1 cellular context compared by ENCODE assay signal in the genomic region with DNA sequence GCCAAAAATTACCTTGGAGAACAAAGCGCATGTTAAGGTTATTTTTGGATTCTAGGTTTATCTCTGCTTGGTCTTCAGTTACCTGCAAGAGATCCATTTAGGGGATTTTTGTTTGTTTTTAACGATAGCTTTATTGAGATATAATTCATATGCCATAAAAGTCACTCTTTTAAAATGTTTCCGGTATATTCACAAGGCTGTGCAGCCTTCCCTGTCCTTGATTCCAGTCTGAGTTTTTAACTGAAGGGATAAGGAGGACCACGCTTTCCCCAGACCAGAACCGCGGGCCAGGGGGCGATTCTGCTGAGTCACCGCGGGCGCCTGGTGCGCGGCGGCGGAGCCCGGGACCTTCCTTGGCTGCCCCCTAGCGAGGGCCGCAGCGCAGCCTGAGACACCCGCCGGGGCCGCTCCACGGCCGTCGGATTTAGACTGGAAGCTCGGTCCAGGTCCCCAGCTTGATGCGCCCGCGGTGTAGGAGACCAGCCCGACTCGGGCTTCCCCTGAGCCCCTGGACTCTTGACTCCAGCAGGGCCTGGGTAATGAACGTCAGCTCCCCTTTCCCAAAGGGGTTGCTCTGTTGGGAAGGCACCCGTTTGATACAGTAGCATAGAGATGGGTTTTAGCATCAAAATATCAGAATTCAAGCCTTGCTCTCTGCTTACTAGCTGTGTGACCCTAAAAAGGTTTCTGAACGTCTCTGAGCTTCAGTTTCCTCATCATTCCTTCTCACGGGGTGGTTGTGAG.
TF ChIP-seq lines count a peak whose summit lies in the region.

No MANE protein-coding gene starts in this region.

TF ChIP-seq in K562, 482 proteins besides CTCF, POLR2A, EP300 and RAD21 (continued from another document and continues in another):
- no peak for TF ChIP-seq ZNF644 (tag; IDR thresholded peaks at IDR 0.05; ENCODE audit: low read depth)
- peak; percentile 59; the same call in 1 of the 2 replicates for TF ChIP-seq SMARCA4 (IDR thresholded peaks at IDR 0.05)
- TF ChIP-seq, protein P1, sequence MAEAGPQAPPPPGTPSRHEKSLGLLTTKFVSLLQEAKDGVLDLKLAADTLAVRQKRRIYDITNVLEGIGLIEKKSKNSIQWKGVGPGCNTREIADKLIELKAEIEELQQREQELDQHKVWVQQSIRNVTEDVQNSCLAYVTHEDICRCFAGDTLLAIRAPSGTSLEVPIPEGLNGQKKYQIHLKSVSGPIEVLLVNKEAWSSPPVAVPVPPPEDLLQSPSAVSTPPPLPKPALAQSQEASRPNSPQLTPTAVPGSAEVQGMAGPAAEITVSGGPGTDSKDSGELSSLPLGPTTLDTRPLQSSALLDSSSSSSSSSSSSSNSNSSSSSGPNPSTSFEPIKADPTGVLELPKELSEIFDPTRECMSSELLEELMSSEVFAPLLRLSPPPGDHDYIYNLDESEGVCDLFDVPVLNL (CRISPR knock-in tag; IDR thresholded peaks at IDR 0.05; ENCODE audit: low read depth), result no peak
- TF ChIP-seq GABPA (tag; conservative IDR thresholded peaks at IDR 0.05; ENCODE audit: low read depth), result no peak; the same call in 1 of the 2 replicates
- TF ChIP-seq SREBF1 (IDR thresholded peaks at IDR 0.05; ENCODE audit: borderline replicate concordance, low read depth, low read length), result no peak
- TF ChIP-seq, protein P2, sequence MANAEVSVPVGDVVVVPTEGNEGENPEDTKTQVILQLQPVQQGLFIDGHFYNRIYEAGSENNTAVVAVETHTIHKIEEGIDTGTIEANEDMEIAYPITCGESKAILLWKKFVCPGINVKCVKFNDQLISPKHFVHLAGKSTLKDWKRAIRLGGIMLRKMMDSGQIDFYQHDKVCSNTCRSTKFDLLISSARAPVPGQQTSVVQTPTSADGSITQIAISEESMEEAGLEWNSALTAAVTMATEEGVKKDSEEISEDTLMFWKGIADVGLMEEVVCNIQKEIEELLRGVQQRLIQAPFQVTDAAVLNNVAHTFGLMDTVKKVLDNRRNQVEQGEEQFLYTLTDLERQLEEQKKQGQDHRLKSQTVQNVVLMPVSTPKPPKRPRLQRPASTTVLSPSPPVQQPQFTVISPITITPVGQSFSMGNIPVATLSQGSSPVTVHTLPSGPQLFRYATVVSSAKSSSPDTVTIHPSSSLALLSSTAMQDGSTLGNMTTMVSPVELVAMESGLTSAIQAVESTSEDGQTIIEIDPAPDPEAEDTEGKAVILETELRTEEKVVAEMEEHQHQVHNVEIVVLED (CRISPR knock-in tag; IDR thresholded peaks at IDR 0.05), result no peak
- TF ChIP-seq FOXK1 (CRISPR knock-in tag; IDR thresholded peaks at IDR 0.05; ENCODE audit: borderline replicate concordance), result no peak
- no peak for TF ChIP-seq DDX20 (tag; IDR thresholded peaks at IDR 0.05; ENCODE audit: low read depth)
- no peak for TF ChIP-seq ATF7 (IDR thresholded peaks at IDR 0.05)
- TF ChIP-seq NONO (IDR thresholded peaks at IDR 0.05; ENCODE audit: low read depth in 2 of 2, low read length in 1 of 2), result no peak
- peak; percentile 6; the same call in 1 of the 2 replicates for TF ChIP-seq HDAC2 (IDR thresholded peaks at IDR 0.05)
- TF ChIP-seq, protein P3, sequence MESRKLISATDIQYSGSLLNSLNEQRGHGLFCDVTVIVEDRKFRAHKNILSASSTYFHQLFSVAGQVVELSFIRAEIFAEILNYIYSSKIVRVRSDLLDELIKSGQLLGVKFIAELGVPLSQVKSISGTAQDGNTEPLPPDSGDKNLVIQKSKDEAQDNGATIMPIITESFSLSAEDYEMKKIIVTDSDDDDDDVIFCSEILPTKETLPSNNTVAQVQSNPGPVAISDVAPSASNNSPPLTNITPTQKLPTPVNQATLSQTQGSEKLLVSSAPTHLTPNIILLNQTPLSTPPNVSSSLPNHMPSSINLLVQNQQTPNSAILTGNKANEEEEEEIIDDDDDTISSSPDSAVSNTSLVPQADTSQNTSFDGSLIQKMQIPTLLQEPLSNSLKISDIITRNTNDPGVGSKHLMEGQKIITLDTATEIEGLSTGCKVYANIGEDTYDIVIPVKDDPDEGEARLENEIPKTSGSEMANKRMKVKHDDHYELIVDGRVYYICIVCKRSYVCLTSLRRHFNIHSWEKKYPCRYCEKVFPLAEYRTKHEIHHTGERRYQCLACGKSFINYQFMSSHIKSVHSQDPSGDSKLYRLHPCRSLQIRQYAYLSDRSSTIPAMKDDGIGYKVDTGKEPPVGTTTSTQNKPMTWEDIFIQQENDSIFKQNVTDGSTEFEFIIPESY (CRISPR knock-in tag; IDR thresholded peaks at IDR 0.05), result no peak
- TF ChIP-seq ETV5 (CRISPR knock-in tag; IDR thresholded peaks at IDR 0.05; ENCODE audit: low read depth), result no peak
- no peak for TF ChIP-seq RBM17 (IDR thresholded peaks at IDR 0.05; ENCODE audit: borderline replicate concordance, low read depth, low read length)
- TF ChIP-seq KAT8 (IDR thresholded peaks at IDR 0.05; ENCODE audit: low read depth), result no peak
- TF ChIP-seq CC2D1A (IDR thresholded peaks at IDR 0.05), result no peak
- TF ChIP-seq RBFOX2 (IDR thresholded peaks at IDR 0.05; ENCODE audit: low read depth, low read length), result peak; percentile 41; the same call in 1 of the 2 replicates
- TF ChIP-seq MIER1 (IDR thresholded peaks at IDR 0.05; ENCODE audit: low read depth), result no peak
- no peak for TF ChIP-seq ZFP30 (CRISPR knock-in tag; IDR thresholded peaks at IDR 0.05; ENCODE audit: borderline replicate concordance)
- TF ChIP-seq NFYB (IDR thresholded peaks at IDR 0.05; ENCODE audit: extremely low read depth, insufficient read length), result no peak
- no peak for TF ChIP-seq HOXB6 (CRISPR knock-in tag; IDR thresholded peaks at IDR 0.05; ENCODE audit: borderline replicate concordance)
- TF ChIP-seq U2AF2 (optimal IDR thresholded peaks at IDR 0.05; ENCODE audit: low read depth, low read length), result no peak
- TF ChIP-seq AFF4 (CRISPR knock-in tag; IDR thresholded peaks at IDR 0.05), result no peak
- 0 out of 2 replicates have a peak, but pooled peaks have one; percentile 28 for TF ChIP-seq DMBX1 (CRISPR knock-in tag; IDR thresholded peaks at IDR 0.05; ENCODE audit: borderline replicate concordance)
- no peak for TF ChIP-seq HNRNPUL1 (IDR thresholded peaks at IDR 0.05; ENCODE audit: low read length)
- TF ChIP-seq MAZ (CRISPR knock-in tag; conservative IDR thresholded peaks at IDR 0.05 in 1 of 2, IDR thresholded peaks at IDR 0.05 in 1 of 2), result peak in 1 of 2 experiments; percentile 69; a peak in 1 of 4 replicates
- TF ChIP-seq, protein P4, sequence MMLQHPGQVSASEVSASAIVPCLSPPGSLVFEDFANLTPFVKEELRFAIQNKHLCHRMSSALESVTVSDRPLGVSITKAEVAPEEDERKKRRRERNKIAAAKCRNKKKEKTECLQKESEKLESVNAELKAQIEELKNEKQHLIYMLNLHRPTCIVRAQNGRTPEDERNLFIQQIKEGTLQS (IDR thresholded peaks at IDR 0.05), result peak; percentile 56
- TF ChIP-seq, protein P4 (CRISPR knock-in tag; conservative IDR thresholded peaks at IDR 0.05), result no peak
- TF ChIP-seq KLF13 (tag; IDR thresholded peaks at IDR 0.05; ENCODE audit: borderline replicate concordance, low read depth), result no peak
- TF ChIP-seq ETV6 (IDR thresholded peaks at IDR 0.05; ENCODE audit: borderline replicate concordance in 1 of 2, low read depth in 2 of 2, low read length in 1 of 2), result no peak
- no peak for TF ChIP-seq ETV6 (CRISPR knock-in tag; IDR thresholded peaks at IDR 0.05; ENCODE audit: borderline replicate concordance)
- peak in 2 of 3 experiments; percentile 36 to 43 for TF ChIP-seq YY1 (IDR thresholded peaks at IDR 0.05; ENCODE audit: borderline replicate concordance in 1 of 3, control insufficient read depth in 1 of 3, extremely low read depth in 1 of 3, insufficient read depth in 3 of 3, insufficient read length in 1 of 3, insufficient replicate concordance in 2 of 3, low read depth in 1 of 3, low read length in 2 of 3)
- no peak for TF ChIP-seq ZNF174 (CRISPR knock-in tag; IDR thresholded peaks at IDR 0.05)
- no peak for TF ChIP-seq LARP7 (IDR thresholded peaks at IDR 0.05)
- no peak for TF ChIP-seq ZMIZ1 (IDR thresholded peaks at IDR 0.05; ENCODE audit: low read depth in 2 of 2, low read length in 2 of 2)
- no peak for TF ChIP-seq ZNF511 (CRISPR knock-in tag; IDR thresholded peaks at IDR 0.05)
- peak; percentile 100 for TF ChIP-seq NFE2 (IDR thresholded peaks at IDR 0.05; ENCODE audit: low read depth)
- no peak for TF ChIP-seq ZNF253 (CRISPR knock-in tag; conservative IDR thresholded peaks at IDR 0.05)
- no peak for TF ChIP-seq ZNF445 (CRISPR knock-in tag; IDR thresholded peaks at IDR 0.05; ENCODE audit: low read depth)
- no peak for TF ChIP-seq MLLT1 (IDR thresholded peaks at IDR 0.05)
- peak; percentile 15; the same call in 1 of the 2 replicates for TF ChIP-seq FOXM1 (IDR thresholded peaks at IDR 0.05; ENCODE audit: low read depth)
- no peak for TF ChIP-seq FOXM1 (CRISPR knock-in tag; IDR thresholded peaks at IDR 0.05; ENCODE audit: low read depth)
- no peak for TF ChIP-seq KDM5B (IDR thresholded peaks at IDR 0.05; ENCODE audit: insufficient replicate concordance, low read depth, low read length)
- TF ChIP-seq ZBTB2 (IDR thresholded peaks at IDR 0.05), result no peak
- TF ChIP-seq ZNF695 (CRISPR knock-in tag; IDR thresholded peaks at IDR 0.05), result no peak
